Comparison of ENCODE assay signal across 3 cellular contexts in the genomic region with DNA sequence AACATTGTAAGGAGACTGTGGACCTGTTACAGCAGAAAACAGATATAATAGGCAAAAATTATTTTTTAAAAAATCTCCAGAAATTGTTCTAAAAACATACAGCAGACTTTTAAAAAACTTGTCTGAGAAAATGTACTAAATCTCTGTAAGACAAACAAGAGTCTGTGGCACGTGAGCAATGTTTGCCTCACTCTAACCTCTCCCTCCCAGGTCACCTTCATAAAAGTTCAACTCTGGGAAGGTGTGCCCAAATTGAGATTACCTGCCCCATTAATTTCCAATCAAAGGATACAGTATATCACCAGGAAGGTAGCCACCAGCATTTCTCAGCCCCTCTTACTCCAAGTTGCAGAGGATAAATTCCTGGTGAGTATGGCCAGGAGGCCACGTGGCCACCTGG.
"Had no signal": no experiment of that assay in that cellular context is flagged by ENCODE, and none has a peak within 500 bp of the region (broad histone marks: within the 10 kb centered on the region; RNA-seq: fewer than 3 reads in every experiment).

No MANE protein-coding gene starts in this region.

- DNase-seq: GDM1, GF-D8 had no signal

- ATAC-seq: GM12878 had no signal
